Comparison of ENCODE assay signal across 8 cellular contexts in genomic region chr19:9818734-9819589, GRCh38. TPM values are rescaled to one million over a fixed set of nuclear protein-coding genes. Genes with fewer than 3 reads are reported as not detected.
A peak's percentile ranks its signal among the peaks of the same experiment; 100 is the strongest.
DNase-seq lines count a peak whose midpoint lies in the region; ATAC-seq and TF ChIP-seq lines count a peak whose summit lies in the region.

A gene with protein sequence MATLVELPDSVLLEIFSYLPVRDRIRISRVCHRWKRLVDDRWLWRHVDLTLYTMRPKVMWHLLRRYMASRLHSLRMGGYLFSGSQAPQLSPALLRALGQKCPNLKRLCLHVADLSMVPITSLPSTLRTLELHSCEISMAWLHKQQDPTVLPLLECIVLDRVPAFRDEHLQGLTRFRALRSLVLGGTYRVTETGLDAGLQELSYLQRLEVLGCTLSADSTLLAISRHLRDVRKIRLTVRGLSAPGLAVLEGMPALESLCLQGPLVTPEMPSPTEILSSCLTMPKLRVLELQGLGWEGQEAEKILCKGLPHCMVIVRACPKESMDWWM (minus strand): TSS chr19:9819079. CDS start chr19:9818813, 266 bp downstream.

- ATAC-seq in GM18870 (IDR thresholded peaks at IDR 0.05; ENCODE audit: unreplicated experiment) (peak; percentile 65), HG03135 (IDR thresholded peaks at IDR 0.05; ENCODE audit: unreplicated experiment) (peak; percentile 83)

- H3K79me2 ChIP-seq in ACC112 (ENCODE audit: control insufficient read depth, insufficient read depth, low read length, unreplicated experiment) (peaks cover 27% of the 10 kb centered on the region), mammary epithelial cell (ENCODE audit: insufficient read depth, low read length) (peaks cover 47% of the 10 kb centered on the region)

- H3K4me2 ChIP-seq in mammary epithelial cell (ENCODE audit: insufficient read depth, low read depth, low read length): peak within 1 kb of the TSS; percentile 85

- BruUV-seq in mammary epithelial cell (replicated peaks; lab: Mats Ljungman, UMichigan): TSS peak; percentile 37

- H2AFZ ChIP-seq in ACC112 (ENCODE audit: low read length, unreplicated experiment): peak within 1 kb of the TSS; percentile 77
- peak within 1 kb of the TSS; percentile 94 for H2AFZ ChIP-seq in mammary epithelial cell (ENCODE audit: low read depth, low read length)

- H3K4me1 ChIP-seq in ACC112 (ENCODE audit: control insufficient read depth, insufficient read depth, low read length, unreplicated experiment) (peaks cover 14% of the 10 kb centered on the region), mammary epithelial cell (ENCODE audit: insufficient read depth, low read length) (peaks cover 4% of the 10 kb centered on the region)

- intact Hi-C loops in mammary epithelial cell (cut with micrococcal nuclease): loop anchor here (1.0 to 2.0 kb wide), 2 partner anchors 16 to 26 kb away; partner anchors contain the start of gene PIN1

- DNase-seq in NCI-H2227 (lab: John Stamatoyannopoulos, UW; ENCODE audit: unreplicated experiment): peak; percentile 99
- peak; percentile 100 for DNase-seq in WERI-Rb-1
- DNase-seq in mammary epithelial cell: peak; percentile 99

- CTCF ChIA-PET in mammary epithelial cell (lab: Charles Lee; ENCODE audit: low non-redundant PET): no interaction called here

- H3K36me3 ChIP-seq in ACC112 (ENCODE audit: insufficient read depth, low read length) (peaks cover 5% of the 10 kb centered on the region; the same call in 1 of the 2 replicates), WERI-Rb-1 (peaks cover 29% of the 10 kb centered on the region), mammary epithelial cell (ENCODE audit: insufficient read depth, low read length) (peaks cover 2% of the 10 kb centered on the region)

- dilution Hi-C loops in mammary epithelial cell (cut with HindIII; ENCODE audit: low sequenced_read_pairs): no loop called here

- no peaks in the 10 kb centered on the region for H4K20me1 ChIP-seq in mammary epithelial cell (ENCODE audit: insufficient read depth, low read length)

- H3K9me3 ChIP-seq in WERI-Rb-1 (ENCODE audit: severe bottlenecking): no peaks in the 10 kb centered on the region
- H3K9me3 ChIP-seq in mammary epithelial cell (replicated peaks; ENCODE audit: insufficient read depth, low read length): no peaks in the 10 kb centered on the region
- H3K9me3 ChIP-seq in iPS-18c (ENCODE audit: control insufficient read depth, insufficient read depth, low read length): no peaks in the 10 kb centered on the region

- H3K27me3 ChIP-seq in ACC112 (ENCODE audit: insufficient read depth, low read length) (no peaks in the 10 kb centered on the region), WERI-Rb-1 (ENCODE audit: insufficient read depth, low read depth, severe bottlenecking) (no peaks in the 10 kb centered on the region), mammary epithelial cell (ENCODE audit: insufficient read depth, low read length) (no peaks in the 10 kb centered on the region)

- in situ Hi-C loops in mammary epithelial cell (cut with MboI; ENCODE audit: low sequenced_read_pairs in 2 of 2): no loop called here

- H3K4me3 ChIP-seq in ACC112 (ENCODE audit: low read depth, low read length) (peak within 1 kb of the TSS; percentile 94), WERI-Rb-1 (ENCODE audit: low read depth, low read length) (peak within 1 kb of the TSS; percentile 91), mammary epithelial cell (replicated peaks in 1 of 3; ENCODE audit: insufficient read depth in 1 of 3, low read depth in 2 of 3, low read length in 3 of 3) (peak within 1 kb of the TSS; percentile 83 to 99 (median 94)), iPS-18c (ENCODE audit: insufficient read depth, low read depth, low read length) (peak within 1 kb of the TSS; percentile 99), skin epidermis (peak within 1 kb of the TSS; percentile 73 to 99 (median 88))

- peak within 1 kb of the TSS; percentile 86 for H3K9ac ChIP-seq in mammary epithelial cell (ENCODE audit: insufficient read depth, low read length)

- peak within 1 kb of the TSS; percentile 88 for H3K27ac ChIP-seq in ACC112 (ENCODE audit: low read depth, low read length)
- peak within 1 kb of the TSS; percentile 93 for H3K27ac ChIP-seq in WERI-Rb-1
- peak within 1 kb of the TSS; percentile 89 for H3K27ac ChIP-seq in mammary epithelial cell (ENCODE audit: insufficient read depth, low read depth, low read length)
- peak within 1 kb of the TSS; percentile 60 to 97 (median 91) for H3K27ac ChIP-seq in skin epidermis

- TF ChIP-seq CTCF in WERI-Rb-1 (IDR thresholded peaks at IDR 0.05; ENCODE audit: low read depth, low read length) (no peak), mammary epithelial cell (conservative IDR thresholded peaks at IDR 0.05 in 1 of 2, IDR thresholded peaks at IDR 0.05 in 1 of 2; ENCODE audit: extremely low read depth in 1 of 2, insufficient read depth in 1 of 2, low read depth in 1 of 2, low read length in 2 of 2) (no peak)

- WGBS in mammary epithelial cell (ENCODE audit: low coverage, missing lambda C conversion rate): 2% methylated on average over 11 of the region's 81 CpGs

RNA-seq across cellular contexts. Expression of the gene that starts here (rescaled TPM):
- total RNA-seq in mammary epithelial cell: 10 to 100 TPM; 16.3 to 28.3 TPM
- polyA plus RNA-seq in mammary epithelial cell: 17.4 TPM
- 16.2 TPM for polyA minus RNA-seq in mammary epithelial cell

Comparison
In these comparisons a context has a peak if more than half of its experiments do, and no peak if none do; other contexts are left out.
1. Peak in every context shown above with its lines: DNase-seq, ATAC-seq, H3K4me3 ChIP-seq and H3K27ac ChIP-seq.